In genomic region chr1:34845131-34845901, GRCh38 we compare ENCODE assay signal across 1 cellular context.
TF ChIP-seq lines count a peak whose summit lies in the region.

No MANE protein-coding gene starts in this region.

TF ChIP-seq in K562, 482 proteins besides CTCF, POLR2A, EP300 and RAD21 (continued from another document):
- TF ChIP-seq TAF1 (IDR thresholded peaks at IDR 0.05; ENCODE audit: control insufficient read depth, extremely low read depth, insufficient read depth, low read length, severe bottlenecking) (peak; percentile 27), SMARCC2 (IDR thresholded peaks at IDR 0.05; ENCODE audit: low read depth) (peak; percentile 55; the same call in 1 of the 2 replicates), ZNF282 (CRISPR knock-in tag; IDR thresholded peaks at IDR 0.05) (no peak), UBTF (IDR thresholded peaks at IDR 0.05; ENCODE audit: borderline replicate concordance in 1 of 2, low read depth in 2 of 2, low read length in 2 of 2) (peak in 1 of 2 experiments; percentile 98; a peak in 1 of 4 replicates)
TF ChIP-seq in K562: peak in this region for 86.
